ENCODE assay signal across 8 cellular contexts in genomic region chr2:119641562-119642258, GRCh38. TPM values are rescaled to one million over a fixed set of nuclear protein-coding genes. Genes with fewer than 3 reads are reported as not detected.
DNase-seq lines count a peak whose midpoint lies in the region; ATAC-seq and TF ChIP-seq lines count a peak whose summit lies in the region.

No MANE protein-coding gene starts in this region.

- H3K9ac ChIP-seq in adipocyte (ENCODE audit: low read length), result no peak overlapping the region

- peaks cover 0 to 4% (median 4%) of the 10 kb centered on the region in 3 donors for H3K4me1 Mint-ChIP-seq in T-cell

- DNase-seq in NCI-H1092 (lab: John Stamatoyannopoulos, UW) (peak; percentile 48), T-cell (peak; percentile 27 to 77 (median 63)), adipocyte (ENCODE audit: low read depth) (peak; percentile 91), heart left ventricle (peak; percentile 56 to 74 (median 66)), putamen (ENCODE audit: low spot score) (peak; percentile 76), aorta (peak; percentile 75 to 90)

- H3K36me3 Mint-ChIP-seq in T-cell, result no peaks in the 10 kb centered on the region

- H3K27me3 ChIP-seq in adipocyte (replicated peaks; ENCODE audit: control insufficient read depth, insufficient read depth, low read length) (peaks cover 6% of the 10 kb centered on the region), heart left ventricle (peaks cover 0 to 6% (median 0%) of the 10 kb centered on the region in 9 donors), aorta (ENCODE audit: control insufficient read depth in 1 of 2, insufficient read depth in 2 of 2, low read length in 1 of 2) (no peaks in the 10 kb centered on the region)

- ATAC-seq in HG02588 (IDR thresholded peaks at IDR 0.05; ENCODE audit: unreplicated experiment) (peak; percentile 95), T-cell (replicated peaks in 1 of 4) (peak; percentile 78 to 94 (median 88)), heart left ventricle (peak; percentile 56 to 94 (median 88)), aorta (ENCODE audit: low FRiP score) (peak; percentile 91)

- no peak overlapping the region for H3K27ac ChIP-seq in heart left ventricle
- H3K27ac ChIP-seq in aorta (ENCODE audit: low read depth in 1 of 2, low read length in 2 of 2), result no peak overlapping the region

- POLR2A ChIA-PET in T-cell (lab: Charles Lee), result no interaction called here

- 11 to 13% (median 11%) methylated on average over 17 of the region's 17 CpGs for WGBS in heart left ventricle, 4 donors
- 7 to 9% methylated on average over 17 of the region's 17 CpGs for WGBS in aorta, 2 donors

- H3K4me1 ChIP-seq in adipocyte (ENCODE audit: control insufficient read depth, insufficient read depth, low read length) (peaks cover 18% of the 10 kb centered on the region), heart left ventricle (peaks cover 0 to 14% (median 8%) of the 10 kb centered on the region in 12 donors), aorta (ENCODE audit: control insufficient read depth in 1 of 2, insufficient read depth in 2 of 2, low read length in 2 of 2) (no peaks in the 10 kb centered on the region)

- H3K4me3 Mint-ChIP-seq in T-cell, result no peak overlapping the region

- H3K4me3 ChIP-seq in adipocyte (ENCODE audit: low read length) (no peak overlapping the region), heart left ventricle (no peak overlapping the region), aorta (ENCODE audit: low read length in 2 of 2) (no peak overlapping the region)

- TF ChIP-seq POLR2A in heart left ventricle (IDR thresholded peaks at IDR 0.05), result no peak

- intact Hi-C loops in heart left ventricle (cut with DNase I) (loop anchor here in 8 of 10 donors (1.0 to 10.0 kb wide), 7 partner anchors 19 to 536 kb away; partner anchors contain the start of gene SCTR (in 1 of the 8)), aorta (cut with DNase I) (loop anchor here (1.0 to 10.0 kb wide), 2 partner anchors 19 to 237 kb away; no protein-coding TSS in a partner anchor)

- H3K27ac Mint-ChIP-seq in T-cell, result no peak overlapping the region

- CTCF ChIA-PET in T-cell (lab: Charles Lee), result interaction anchor here (0.6 to 3.1 kb wide), 21 partner anchors 8 to 1551 kb away, joined by 3 to 19 read pairs (median 4); no protein-coding TSS in a partner anchor

- H3K9me3 Mint-ChIP-seq in T-cell, result no peaks in the 10 kb centered on the region

- peaks cover 11 to 14% of the 10 kb centered on the region in 2 donors for H3K27me3 Mint-ChIP-seq in T-cell

- TF ChIP-seq CTCF in GM12873 (IDR thresholded peaks at IDR 0.05; ENCODE audit: insufficient read depth, low read depth, low read length, missing control alignments) (peak; percentile 98), heart left ventricle (IDR thresholded peaks at IDR 0.05) (peak; percentile 86 to 95 (median 92))

- H3K9me3 ChIP-seq in adipocyte (ENCODE audit: control insufficient read depth, low read length) (no peaks in the 10 kb centered on the region), heart left ventricle (no peaks in the 10 kb centered on the region), aorta (ENCODE audit: control insufficient read depth, low read length) (no peaks in the 10 kb centered on the region)

- H3K36me3 ChIP-seq in adipocyte (ENCODE audit: control insufficient read depth, insufficient read depth, low read length, severe bottlenecking) (no peaks in the 10 kb centered on the region), heart left ventricle (no peaks in the 10 kb centered on the region), aorta (ENCODE audit: control insufficient read depth in 1 of 2, insufficient read depth in 2 of 2, low read length in 1 of 2) (no peaks in the 10 kb centered on the region)

RNA-seq across cellular contexts. Expression of gene TMEM177, which starts 37.3 kb away (rescaled TPM):
- total RNA-seq in T-cell (10 to 100 TPM in 3 of 5 donors, 1 to 10 TPM in 2; 3.3 to 18.4 (median 16.1) TPM), heart left ventricle (10 to 100 TPM in 3 of 9 donors, 1 to 10 TPM in 6; 7.7 to 13.7 (median 9.6) TPM), aorta (1 to 10 TPM; 5.8 to 6.0 TPM)
- polyA plus RNA-seq in heart left ventricle (10 to 100 TPM in 1 of 2 donors, 1 to 10 TPM in 1; 8.8 to 13.2 TPM), aorta (1 to 10 TPM; 3.2 to 8.1 TPM)
